In genomic region chr6:18154507-18155272, GRCh38 we compare ENCODE assay signal across 7 cellular contexts. TPM values are rescaled to one million over a fixed set of nuclear protein-coding genes. Genes with fewer than 3 reads are reported as not detected.
DNase-seq lines count a peak whose midpoint lies in the region; ATAC-seq and TF ChIP-seq lines count a peak whose summit lies in the region.

TPMT (minus strand) TSS chr6:18155077; CDS start chr6:18149127, 5,950 bp downstream.

- H3K4me1 Mint-ChIP-seq in naive B cell: peaks cover 14 to 35% (median 25%) of the 10 kb centered on the region in 3 donors

- no peaks in the 10 kb centered on the region for H3K36me3 ChIP-seq in H7 (replicated peaks; ENCODE audit: control insufficient read depth, insufficient read depth, low read length)

- no peak for DNase-seq in H7
- DNase-seq in LHCN-M2 (ENCODE audit: low read depth): no peak
- DNase-seq in epidermal melanocyte (ENCODE audit: insufficient read length, low spot score): peak; percentile 82
- no peak for DNase-seq in naive B cell
- DNase-seq in cortex of kidney (lab: John Stamatoyannopoulos, UW): no peak

- H3K27me3 Mint-ChIP-seq in naive B cell: no peaks in the 10 kb centered on the region

- peak; percentile 50 for TF ChIP-seq POLR2A in GM18505 (IDR thresholded peaks at IDR 0.05; ENCODE audit: borderline replicate concordance, extremely low read depth, insufficient read depth, insufficient read length)

- H3K27me3 ChIP-seq in H7 (ENCODE audit: control insufficient read depth, insufficient read depth, low read length): no peaks in the 10 kb centered on the region

- peak within 1 kb of the TSS; percentile 95 to 99 (median 99) for H3K4me3 Mint-ChIP-seq in naive B cell

- H3K27ac Mint-ChIP-seq in naive B cell: peak within 1 kb of the TSS; percentile 93 to 99 (median 98)

- H3K9me3 Mint-ChIP-seq in naive B cell: peaks cover 0 to 1% (median 0%) of the 10 kb centered on the region in 7 donors

- peak within 1 kb of the TSS; percentile 86 for H3K4me3 ChIP-seq in H7 (ENCODE audit: insufficient read depth, low read depth, low read length)

- ATAC-seq in GM18505 (IDR thresholded peaks at IDR 0.05; ENCODE audit: unreplicated experiment): peak; percentile 53
- peak; percentile 82 for ATAC-seq in SK-N-SH treated with all-trans-retinoic acid at 6 μM for 48 hours
- ATAC-seq in naive B cell (ENCODE audit: low read depth in 2 of 2): peak; percentile 65 to 67

- H3K36me3 Mint-ChIP-seq in naive B cell: peaks cover 1 to 9% of the 10 kb centered on the region in 2 donors

TF ChIP-seq in SK-N-SH treated with all-trans-retinoic acid at 6 μM for 48 hours, 23 proteins besides CTCF, POLR2A, EP300 and RAD21:
- no peak for TF ChIP-seq ARNTL (CRISPR knock-in tag; IDR thresholded peaks at IDR 0.05; ENCODE audit: borderline replicate concordance, low read depth)
- no peak for TF ChIP-seq ZNF8 (CRISPR knock-in tag; IDR thresholded peaks at IDR 0.05)
- no peak for TF ChIP-seq PATZ1 (CRISPR knock-in tag; IDR thresholded peaks at IDR 0.05; ENCODE audit: borderline replicate concordance)
- TF ChIP-seq ESRRG (CRISPR knock-in tag; IDR thresholded peaks at IDR 0.05): no peak
- TF ChIP-seq CSDC2 (CRISPR knock-in tag; IDR thresholded peaks at IDR 0.05): no peak

RNA-seq across cellular contexts. Expression of gene TPMT, which starts in this region (rescaled TPM):
- total RNA-seq in H7 (2014; rRNA removed; shearing (Covaris generic)): 20.9 and 22.5 TPM in 2 replicates
- 11.5 and 12.2 TPM in 2 replicates for total RNA-seq in LHCN-M2 (2014; rRNA removed)
- 8.6 TPM for polyA plus RNA-seq in LHCN-M2 (2012)
- polyA plus RNA-seq in naive B cell (ENCODE audit: low read depth in 6 of 6): 1 to 10 TPM; 4.8 to 6.9 (median 5.9) TPM
